ENCODE assay signal across 19 cellular contexts in genomic region chr5:54995168-54995567, GRCh38. TPM values are rescaled to one million over a fixed set of nuclear protein-coding genes. Genes with fewer than 3 reads are reported as not detected.
DNase-seq lines count a peak whose midpoint lies in the region; ATAC-seq and TF ChIP-seq lines count a peak whose summit lies in the region.
"Had no signal": no experiment of that assay in that cellular context is flagged by ENCODE, and none has a peak within 500 bp of the region (broad histone marks: within the 10 kb centered on the region; RNA-seq: fewer than 3 reads in every experiment).

No MANE protein-coding gene starts in this region.

- H4K91ac ChIP-seq in IMR-90 (ENCODE audit: insufficient read depth, low read depth, low read length): no peak overlapping the region

- POLR2A ChIA-PET in CD8-positive, alpha-beta memory T cell (lab: Charles Lee): no interaction called here
- POLR2A ChIA-PET in IMR-90 (lab: Charles Lee; ENCODE audit: unreplicated experiment): no interaction called here

- H3K79me2 ChIP-seq in neural progenitor cell (ENCODE audit: low read depth): no peaks in the 10 kb centered on the region

- no peaks in the 10 kb centered on the region for H3K36me3 ChIP-seq in CD8-positive, alpha-beta memory T cell (ENCODE audit: insufficient read depth, low read length)
- no peaks in the 10 kb centered on the region for H3K36me3 ChIP-seq in IMR-90 (ENCODE audit: control insufficient read depth, insufficient read depth, low read length)
- H3K36me3 ChIP-seq in neural progenitor cell: no peaks in the 10 kb centered on the region

- H3K9ac ChIP-seq in IMR-90 (ENCODE audit: low read depth, low read length): no peak overlapping the region
- no peak overlapping the region for H3K9ac ChIP-seq in neural progenitor cell
- H3K9ac ChIP-seq: GM23248 had no signal

- BruUV-seq in IMR-90 (replicated peaks; lab: Mats Ljungman, UMichigan): no TSS peak

- H2AFZ ChIP-seq in IMR-90 (replicated peaks; ENCODE audit: low read length, poor library complexity) (no peak overlapping the region), neural progenitor cell (replicated peaks) (no peak overlapping the region)
- H2AFZ ChIP-seq: GM23248 had no signal

- in situ Hi-C loops in IMR-90 (cut with MboI; ENCODE audit: low sequenced_read_pairs): no loop called here

- H3K23ac ChIP-seq in IMR-90 (ENCODE audit: low read depth, low read length): no peak overlapping the region

- ATAC-seq in IMR-90 (ENCODE audit: low read depth) (no peak), HG02870 (IDR thresholded peaks at IDR 0.05; ENCODE audit: unreplicated experiment) (no peak)

- H3K9me1 ChIP-seq in IMR-90 (ENCODE audit: insufficient read depth, low read length): peaks cover 3% of the 10 kb centered on the region

- peak overlapping the region in 1 of 8 donors; percentile 0 for H3K27ac Mint-ChIP-seq in CD8-positive, alpha-beta memory T cell
- H3K27ac Mint-ChIP-seq in immature natural killer cell (peak overlapping the region; percentile 39 to 91 (median 84)), neural progenitor cell (peak overlapping the region; percentile 62)

- no peak overlapping the region for H3K56ac ChIP-seq in IMR-90 (ENCODE audit: extremely low read depth, insufficient read depth, low read length)

- H3K4me1 Mint-ChIP-seq in CD8-positive, alpha-beta memory T cell: peaks cover 33 to 61% (median 36%) of the 10 kb centered on the region in 3 donors
- H3K4me1 Mint-ChIP-seq in immature natural killer cell (peaks cover 46 to 66% of the 10 kb centered on the region in 2 donors), neural progenitor cell (peaks cover 45% of the 10 kb centered on the region)

- peak overlapping the region in 4 of 7 donors; percentile 38 to 77 (median 50) for H3K4me3 Mint-ChIP-seq in CD8-positive, alpha-beta memory T cell
- H3K4me3 Mint-ChIP-seq in immature natural killer cell: peak overlapping the region; percentile 46 to 80 (median 74)
- H3K4me3 Mint-ChIP-seq in neural progenitor cell: no peak overlapping the region
- H3K4me3 Mint-ChIP-seq: CD4-positive, alpha-beta memory T cell had no signal

- H2AK5ac ChIP-seq in IMR-90 (ENCODE audit: low read depth, low read length): peak overlapping the region; percentile 30; the same call in 1 of the 2 replicates

- no peak for TF ChIP-seq POLR2A in IMR-90 (IDR thresholded peaks at IDR 0.05; ENCODE audit: low read depth, low read length)

- no peak overlapping the region for H2BK20ac ChIP-seq in IMR-90 (ENCODE audit: low read depth, low read length)

- no peak overlapping the region for H2BK5ac ChIP-seq in IMR-90 (ENCODE audit: low read depth, low read length, poor library complexity, severe bottlenecking)

- no peak overlapping the region for H3K14ac ChIP-seq in IMR-90 (replicated peaks; ENCODE audit: low read depth, low read length)

- no peaks in the 10 kb centered on the region for H3K27me3 ChIP-seq in CD8-positive, alpha-beta memory T cell (ENCODE audit: insufficient read depth, low read length, poor library complexity, severe bottlenecking)
- H3K27me3 ChIP-seq in IMR-90 (ENCODE audit: control insufficient read depth, insufficient read depth, low read length) (no peaks in the 10 kb centered on the region), neural progenitor cell (no peaks in the 10 kb centered on the region)

- H3K4me3 ChIP-seq in CD8-positive, alpha-beta memory T cell (ENCODE audit: low read length): no peak overlapping the region
- H3K4me3 ChIP-seq in IMR-90 (ENCODE audit: insufficient read depth, low read depth, low read length) (no peak overlapping the region), neural progenitor cell (no peak overlapping the region)
- H3K4me3 ChIP-seq: GM23248 had no signal

- H3K79me1 ChIP-seq in IMR-90 (ENCODE audit: low read depth in 1 of 2, low read length in 2 of 2): no peaks in the 10 kb centered on the region

- H3K4me2 ChIP-seq in IMR-90 (ENCODE audit: low read depth, low read length): no peak overlapping the region
- no peak overlapping the region for H3K4me2 ChIP-seq in neural progenitor cell

- H4K8ac ChIP-seq in IMR-90 (ENCODE audit: low read depth in 2 of 2, low read length in 2 of 2): no peak overlapping the region

- dilution Hi-C loops in IMR-90 (cut with HindIII; ENCODE audit: low sequenced_read_pairs, unreplicated experiment): no loop called here

- CTCF ChIA-PET in CD8-positive, alpha-beta memory T cell (lab: Charles Lee): no interaction called here
- CTCF ChIA-PET in IMR-90 (lab: Yijun Ruan, JAX): no interaction called here

- no peak for TF ChIP-seq RAD21 in IMR-90 (IDR thresholded peaks at IDR 0.05; ENCODE audit: low read length)

- TF ChIP-seq CTCF in IMR-90 (conservative IDR thresholded peaks at IDR 0.05; ENCODE audit: low read depth, low read length): no peak
- no peak for TF ChIP-seq CTCF in neural progenitor cell (IDR thresholded peaks at IDR 0.05)

- H3K27me3 Mint-ChIP-seq in CD8-positive, alpha-beta memory T cell: no peaks in the 10 kb centered on the region
- H3K27me3 Mint-ChIP-seq in immature natural killer cell (ENCODE audit: low read depth in 3 of 3) (peaks cover 0 to 5% (median 2%) of the 10 kb centered on the region in 3 donors), neural progenitor cell (ENCODE audit: insufficient read depth, low read depth) (peaks cover 4% of the 10 kb centered on the region)
- H3K27me3 Mint-ChIP-seq: CD4-positive, alpha-beta memory T cell had no signal

- no peak overlapping the region for H3K18ac ChIP-seq in IMR-90 (ENCODE audit: low read depth, low read length)

- H4K5ac ChIP-seq in IMR-90 (ENCODE audit: low read depth, low read length): no peak overlapping the region

- H4K20me1 ChIP-seq in IMR-90 (ENCODE audit: insufficient read depth, low read length) (no peaks in the 10 kb centered on the region), neural progenitor cell (ENCODE audit: low read depth) (no peaks in the 10 kb centered on the region)

- peaks cover 5% of the 10 kb centered on the region for H3F3A ChIP-seq in neural progenitor cell (ENCODE audit: low read depth)

- peaks cover 0 to 15% (median 6%) of the 10 kb centered on the region in 3 donors for H3K36me3 Mint-ChIP-seq in CD8-positive, alpha-beta memory T cell
- H3K36me3 Mint-ChIP-seq in immature natural killer cell (peaks cover 0 to 4% (median 0%) of the 10 kb centered on the region in 3 donors), neural progenitor cell (no peaks in the 10 kb centered on the region)
- H3K36me3 Mint-ChIP-seq: CD4-positive, alpha-beta memory T cell had no signal

- no peak overlapping the region for H2BK120ac ChIP-seq in IMR-90 (ENCODE audit: low read depth, low read length)

- H3K9me3 ChIP-seq in CD8-positive, alpha-beta memory T cell (ENCODE audit: low read length): no peaks in the 10 kb centered on the region
- H3K9me3 ChIP-seq in IMR-90 (ENCODE audit: control insufficient read depth, insufficient read depth, low read length) (no peaks in the 10 kb centered on the region), neural progenitor cell (ENCODE audit: low read depth) (no peaks in the 10 kb centered on the region)
- H3K9me3 ChIP-seq: Caco-2 had no signal

- peaks cover 7% of the 10 kb centered on the region for H3K4me1 ChIP-seq in CD8-positive, alpha-beta memory T cell (ENCODE audit: insufficient read depth, low read length)
- H3K4me1 ChIP-seq in IMR-90 (ENCODE audit: control insufficient read depth, insufficient read depth, low read length) (peaks cover 2% of the 10 kb centered on the region; the same call in 1 of the 2 replicates), neural progenitor cell (peaks cover 23% of the 10 kb centered on the region)
- H3K4me1 ChIP-seq: Caco-2 had no signal

- no peak overlapping the region for H3K4ac ChIP-seq in IMR-90 (ENCODE audit: low read depth, low read length)

- WGBS in IMR-90 (ENCODE audit: extremely low coverage in 2 of 2, insufficient read length in 1 of 2), 2 experiments: no CpG with 5 or more reads among the region's 3 CpGs

- H3K9me3 Mint-ChIP-seq in CD8-positive, alpha-beta memory T cell: no peaks in the 10 kb centered on the region
- no peaks in the 10 kb centered on the region for H3K9me3 Mint-ChIP-seq in immature natural killer cell
- H3K9me3 Mint-ChIP-seq in neural progenitor cell: no peaks in the 10 kb centered on the region
- H3K9me3 Mint-ChIP-seq: CD4-positive, alpha-beta memory T cell had no signal

- H3K27ac ChIP-seq in CD8-positive, alpha-beta memory T cell (ENCODE audit: low read depth, low read length): no peak overlapping the region
- H3K27ac ChIP-seq in IMR-90 (ENCODE audit: insufficient read depth, low read length) (no peak overlapping the region), neural progenitor cell (no peak overlapping the region)
- H3K27ac ChIP-seq: GM23248 had no signal

- H2AK9ac ChIP-seq in IMR-90 (replicated peaks; ENCODE audit: low read depth, low read length, poor library complexity): no peak overlapping the region

- DNase-seq in CD8-positive, alpha-beta memory T cell: no peak
- DNase-seq in IMR-90 (no peak), immature natural killer cell (no peak), neural progenitor cell (ENCODE audit: low spot score) (no peak), SIG-M5 (lab: John Stamatoyannopoulos, UW) (no peak)
- no peak for DNase-seq in stimulated activated CD4-positive, alpha-beta T cell treated with anti-CD3 and anti-CD28 coated beads, Interleukin-2, amount 100 ng/mL, for 48 hours
- DNase-seq: C1 segment of cervical spinal cord; Caco-2; CD4-positive, alpha-beta memory T cell; DMS153; DND-41; GM23248; H7; HCEC 1CT had no signal

- no peak overlapping the region for H2BK15ac ChIP-seq in IMR-90 (ENCODE audit: low read depth, low read length)

- intact Hi-C loops in IMR-90 (cut with micrococcal nuclease): no loop called here

TF ChIP-seq in IMR-90, 13 proteins besides CTCF, POLR2A, EP300 and RAD21 (continues in another document):
- no peak for TF ChIP-seq CHD1 (IDR thresholded peaks at IDR 0.05; ENCODE audit: low read depth, low read length)

RNA-seq across cellular contexts. Expression of gene ESM1, which starts 9.8 kb away (rescaled TPM):
- total RNA-seq in CD8-positive, alpha-beta memory T cell: under 1 TPM; 0.20 to 0.37 TPM
- 1.7 TPM for polyA plus RNA-seq in CD8-positive, alpha-beta memory T cell
- total RNA-seq in IMR-90 (2012; rRNA removed) (8.9 and 10.2 TPM in 2 replicates), neural progenitor cell (ENCODE audit: low replicate concordance) (not detected in 2 replicates)
- polyA plus RNA-seq in IMR-90 (2012; rRNA removed) (5.6 and 7.1 TPM in 2 replicates), immature natural killer cell (under 1 TPM in 2 of 3 donors, not detected in 1; 0.74 to 0.96 TPM)
- polyA plus RNA-seq in IMR-90 (2012; cell fraction: cytosol; rRNA removed): 2.3 and 4.2 TPM in 2 replicates
- polyA plus RNA-seq in IMR-90 (2012; cell fraction: nucleus; rRNA removed; ENCODE audit: low replicate concordance): 0.29 and 1.0 TPM in 2 replicates
- total RNA-seq: A673, Caco-2, H1, H7 had no signal
- polyA plus RNA-seq: H1 had no signal

RNA-seq across cellular contexts. Expression of gene GZMK, which starts 28.9 kb away (rescaled TPM):
- total RNA-seq in CD8-positive, alpha-beta memory T cell: 10 to 100 TPM; 12.0 to 13.3 TPM
- polyA plus RNA-seq in CD8-positive, alpha-beta memory T cell: 880 TPM
- total RNA-seq in IMR-90 (2012; rRNA removed) (not detected in 2 replicates), neural progenitor cell (ENCODE audit: low replicate concordance) (0.22 TPM in 1 of 2 replicates, not detected in the other)
- polyA plus RNA-seq in IMR-90 (2012; rRNA removed) (not detected in 2 replicates), immature natural killer cell (100 to 1,000 TPM; 175 to 260 (median 257) TPM)
- not detected in 2 replicates for polyA plus RNA-seq in IMR-90 (2012; cell fraction: cytosol; rRNA removed)
- polyA plus RNA-seq in IMR-90 (2012; cell fraction: nucleus; rRNA removed; ENCODE audit: low replicate concordance): not detected in 2 replicates
- total RNA-seq: A172, A673, Caco-2, GM23248, H1, H7 had no signal
- polyA plus RNA-seq: BJ, GM23248, H1 had no signal

Comparison
In these comparisons a context has a peak if more than half of its experiments do, and no peak if none do; other contexts are left out.
1. RNA of gene GZMK, which starts 28.9 kb away (total RNA-seq): 12.0 to 13.3 TPM in CD8-positive, alpha-beta memory T cell; 0.22 TPM in neural progenitor cell and not detected in IMR-90; every median in the first group is over 10 times any median in the second.